ENCODE assay signal across 1 cellular context in the genomic region with DNA sequence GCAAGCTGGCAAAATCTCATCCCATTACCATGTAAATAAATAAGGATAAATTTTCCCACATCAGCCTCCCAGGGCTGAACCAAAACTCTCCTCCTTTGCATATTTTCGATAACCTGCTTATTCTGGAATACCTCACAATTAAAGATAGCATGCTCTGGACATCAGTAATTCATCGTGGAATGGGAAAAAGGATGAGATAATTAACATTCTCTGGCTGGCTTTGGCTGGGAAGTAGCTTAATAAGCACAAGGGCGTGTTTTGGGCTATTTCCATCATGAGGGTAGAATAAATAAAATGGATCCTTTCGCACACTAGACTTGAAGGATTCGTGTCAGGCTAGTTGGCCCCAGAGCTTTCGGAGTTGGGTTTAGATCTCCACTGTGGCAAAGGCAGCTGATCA.
TF ChIP-seq lines count a peak whose summit lies in the region.

No MANE protein-coding gene starts in this region.

TF ChIP-seq in SK-N-SH treated with all-trans-retinoic acid at 6 μM for 48 hours, 23 proteins besides CTCF, POLR2A, EP300 and RAD21 (continued from another document):
- TF ChIP-seq, protein P1, sequence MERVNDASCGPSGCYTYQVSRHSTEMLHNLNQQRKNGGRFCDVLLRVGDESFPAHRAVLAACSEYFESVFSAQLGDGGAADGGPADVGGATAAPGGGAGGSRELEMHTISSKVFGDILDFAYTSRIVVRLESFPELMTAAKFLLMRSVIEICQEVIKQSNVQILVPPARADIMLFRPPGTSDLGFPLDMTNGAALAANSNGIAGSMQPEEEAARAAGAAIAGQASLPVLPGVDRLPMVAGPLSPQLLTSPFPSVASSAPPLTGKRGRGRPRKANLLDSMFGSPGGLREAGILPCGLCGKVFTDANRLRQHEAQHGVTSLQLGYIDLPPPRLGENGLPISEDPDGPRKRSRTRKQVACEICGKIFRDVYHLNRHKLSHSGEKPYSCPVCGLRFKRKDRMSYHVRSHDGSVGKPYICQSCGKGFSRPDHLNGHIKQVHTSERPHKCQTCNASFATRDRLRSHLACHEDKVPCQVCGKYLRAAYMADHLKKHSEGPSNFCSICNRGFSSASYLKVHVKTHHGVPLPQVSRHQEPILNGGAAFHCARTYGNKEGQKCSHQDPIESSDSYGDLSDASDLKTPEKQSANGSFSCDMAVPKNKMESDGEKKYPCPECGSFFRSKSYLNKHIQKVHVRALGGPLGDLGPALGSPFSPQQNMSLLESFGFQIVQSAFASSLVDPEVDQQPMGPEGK (CRISPR knock-in tag; IDR thresholded peaks at IDR 0.05; ENCODE audit: borderline replicate concordance), result no peak
- TF ChIP-seq CSDC2 (CRISPR knock-in tag; IDR thresholded peaks at IDR 0.05) (no peak), ZFP3 (CRISPR knock-in tag; IDR thresholded peaks at IDR 0.05) (no peak), TCF4 (CRISPR knock-in tag; IDR thresholded peaks at IDR 0.05; ENCODE audit: borderline replicate concordance) (no peak), ZNF8 (CRISPR knock-in tag; IDR thresholded peaks at IDR 0.05) (no peak)
- TF ChIP-seq, protein P2, sequence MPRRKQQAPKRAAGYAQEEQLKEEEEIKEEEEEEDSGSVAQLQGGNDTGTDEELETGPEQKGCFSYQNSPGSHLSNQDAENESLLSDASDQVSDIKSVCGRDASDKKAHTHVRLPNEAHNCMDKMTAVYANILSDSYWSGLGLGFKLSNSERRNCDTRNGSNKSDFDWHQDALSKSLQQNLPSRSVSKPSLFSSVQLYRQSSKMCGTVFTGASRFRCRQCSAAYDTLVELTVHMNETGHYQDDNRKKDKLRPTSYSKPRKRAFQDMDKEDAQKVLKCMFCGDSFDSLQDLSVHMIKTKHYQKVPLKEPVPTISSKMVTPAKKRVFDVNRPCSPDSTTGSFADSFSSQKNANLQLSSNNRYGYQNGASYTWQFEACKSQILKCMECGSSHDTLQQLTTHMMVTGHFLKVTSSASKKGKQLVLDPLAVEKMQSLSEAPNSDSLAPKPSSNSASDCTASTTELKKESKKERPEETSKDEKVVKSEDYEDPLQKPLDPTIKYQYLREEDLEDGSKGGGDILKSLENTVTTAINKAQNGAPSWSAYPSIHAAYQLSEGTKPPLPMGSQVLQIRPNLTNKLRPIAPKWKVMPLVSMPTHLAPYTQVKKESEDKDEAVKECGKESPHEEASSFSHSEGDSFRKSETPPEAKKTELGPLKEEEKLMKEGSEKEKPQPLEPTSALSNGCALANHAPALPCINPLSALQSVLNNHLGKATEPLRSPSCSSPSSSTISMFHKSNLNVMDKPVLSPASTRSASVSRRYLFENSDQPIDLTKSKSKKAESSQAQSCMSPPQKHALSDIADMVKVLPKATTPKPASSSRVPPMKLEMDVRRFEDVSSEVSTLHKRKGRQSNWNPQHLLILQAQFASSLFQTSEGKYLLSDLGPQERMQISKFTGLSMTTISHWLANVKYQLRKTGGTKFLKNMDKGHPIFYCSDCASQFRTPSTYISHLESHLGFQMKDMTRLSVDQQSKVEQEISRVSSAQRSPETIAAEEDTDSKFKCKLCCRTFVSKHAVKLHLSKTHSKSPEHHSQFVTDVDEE (CRISPR knock-in tag; IDR thresholded peaks at IDR 0.05), result no peak
- TF ChIP-seq, protein P3, sequence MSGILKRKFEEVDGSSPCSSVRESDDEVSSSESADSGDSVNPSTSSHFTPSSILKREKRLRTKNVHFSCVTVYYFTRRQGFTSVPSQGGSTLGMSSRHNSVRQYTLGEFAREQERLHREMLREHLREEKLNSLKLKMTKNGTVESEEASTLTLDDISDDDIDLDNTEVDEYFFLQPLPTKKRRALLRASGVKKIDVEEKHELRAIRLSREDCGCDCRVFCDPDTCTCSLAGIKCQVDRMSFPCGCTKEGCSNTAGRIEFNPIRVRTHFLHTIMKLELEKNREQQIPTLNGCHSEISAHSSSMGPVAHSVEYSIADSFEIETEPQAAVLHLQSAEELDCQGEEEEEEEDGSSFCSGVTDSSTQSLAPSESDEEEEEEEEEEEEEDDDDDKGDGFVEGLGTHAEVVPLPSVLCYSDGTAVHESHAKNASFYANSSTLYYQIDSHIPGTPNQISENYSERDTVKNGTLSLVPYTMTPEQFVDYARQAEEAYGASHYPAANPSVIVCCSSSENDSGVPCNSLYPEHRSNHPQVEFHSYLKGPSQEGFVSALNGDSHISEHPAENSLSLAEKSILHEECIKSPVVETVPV (CRISPR knock-in tag; IDR thresholded peaks at IDR 0.05), result no peak
- TF ChIP-seq, protein P4, sequence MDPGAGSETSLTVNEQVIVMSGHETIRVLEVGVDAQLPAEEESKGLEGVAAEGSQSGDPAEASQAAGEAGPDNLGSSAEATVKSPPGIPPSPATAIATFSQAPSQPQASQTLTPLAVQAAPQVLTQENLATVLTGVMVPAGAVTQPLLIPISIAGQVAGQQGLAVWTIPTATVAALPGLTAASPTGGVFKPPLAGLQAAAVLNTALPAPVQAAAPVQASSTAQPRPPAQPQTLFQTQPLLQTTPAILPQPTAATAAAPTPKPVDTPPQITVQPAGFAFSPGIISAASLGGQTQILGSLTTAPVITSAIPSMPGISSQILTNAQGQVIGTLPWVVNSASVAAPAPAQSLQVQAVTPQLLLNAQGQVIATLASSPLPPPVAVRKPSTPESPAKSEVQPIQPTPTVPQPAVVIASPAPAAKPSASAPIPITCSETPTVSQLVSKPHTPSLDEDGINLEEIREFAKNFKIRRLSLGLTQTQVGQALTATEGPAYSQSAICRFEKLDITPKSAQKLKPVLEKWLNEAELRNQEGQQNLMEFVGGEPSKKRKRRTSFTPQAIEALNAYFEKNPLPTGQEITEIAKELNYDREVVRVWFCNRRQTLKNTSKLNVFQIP (CRISPR knock-in tag; IDR thresholded peaks at IDR 0.05; ENCODE audit: borderline replicate concordance, low read depth), result no peak
